In the genomic region with DNA sequence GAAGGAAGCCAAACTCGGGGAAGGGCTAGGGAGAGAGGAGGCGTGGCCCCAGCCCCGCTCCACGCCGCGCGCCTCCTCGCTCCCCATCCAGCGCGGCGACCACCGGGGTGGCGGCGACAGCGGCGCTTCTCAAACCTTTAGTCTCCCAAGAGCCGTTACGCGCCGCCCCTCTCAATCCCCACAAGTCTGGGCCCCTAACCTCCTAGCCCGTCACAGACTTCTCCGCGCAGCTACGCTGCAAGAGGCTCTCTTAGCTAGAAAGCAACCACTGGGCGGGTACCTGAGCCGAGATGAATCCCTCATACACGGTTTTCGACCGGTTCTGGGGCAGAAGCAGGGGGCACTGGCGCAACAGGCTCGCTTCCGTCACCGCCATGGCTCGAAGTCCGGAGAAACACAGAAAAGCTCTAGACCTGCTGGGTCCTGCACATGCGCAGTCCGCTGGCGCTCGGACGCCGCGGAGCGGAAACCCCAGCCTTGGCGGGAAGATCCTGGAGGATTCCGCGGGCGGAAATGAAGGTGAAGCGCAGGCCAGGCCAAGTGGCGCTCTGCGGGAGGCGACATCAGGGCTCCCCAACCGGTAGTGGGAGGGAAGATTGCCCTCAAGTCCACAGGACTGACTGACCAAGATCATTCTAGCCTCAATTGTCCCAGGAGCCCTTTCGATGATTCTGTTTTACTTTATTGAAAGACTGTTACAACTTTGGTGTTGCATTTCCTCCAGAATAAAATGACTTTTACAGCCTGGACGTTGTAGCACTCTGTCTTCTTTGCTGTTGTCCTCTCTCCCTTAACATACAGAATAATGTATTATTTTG, we compare ENCODE assay signal across 1 cellular context.
TF ChIP-seq lines count a peak whose summit lies in the region.

A gene (minus strand): TSS at position 388 of the 818 bp plus-strand sequence. CDS start 12 bp downstream, at position 376.

TF ChIP-seq in HepG2, 621 proteins besides CTCF, POLR2A, EP300 and RAD21 (continued from another document and continues in another):
- TF ChIP-seq, protein P1, sequence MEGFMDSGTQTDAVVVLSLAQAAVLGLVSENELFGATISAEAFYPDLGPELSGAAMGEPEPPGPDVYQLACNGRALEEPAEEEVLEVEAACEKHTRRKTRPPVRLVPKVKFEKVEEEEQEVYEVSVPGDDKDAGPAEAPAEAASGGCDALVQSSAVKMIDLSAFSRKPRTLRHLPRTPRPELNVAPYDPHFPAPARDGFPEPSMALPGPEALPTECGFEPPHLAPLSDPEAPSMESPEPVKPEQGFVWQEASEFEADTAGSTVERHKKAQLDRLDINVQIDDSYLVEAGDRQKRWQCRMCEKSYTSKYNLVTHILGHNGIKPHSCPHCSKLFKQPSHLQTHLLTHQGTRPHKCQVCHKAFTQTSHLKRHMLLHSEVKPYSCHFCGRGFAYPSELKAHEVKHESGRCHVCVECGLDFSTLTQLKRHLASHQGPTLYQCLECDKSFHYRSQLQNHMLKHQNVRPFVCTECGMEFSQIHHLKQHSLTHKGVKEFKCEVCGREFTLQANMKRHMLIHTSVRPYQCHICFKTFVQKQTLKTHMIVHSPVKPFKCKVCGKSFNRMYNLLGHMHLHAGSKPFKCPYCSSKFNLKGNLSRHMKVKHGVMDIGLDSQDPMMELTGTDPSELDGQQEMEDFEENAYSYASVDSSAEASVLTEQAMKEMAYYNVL (CRISPR knock-in tag; IDR thresholded peaks at IDR 0.05; ENCODE audit: borderline replicate concordance) = peak; percentile 78; the same call in 1 of the 2 replicates
- TF ChIP-seq HNRNPUL1 (IDR thresholded peaks at IDR 0.05; ENCODE audit: low read depth, low read length) (no peak), ZNF777 (CRISPR knock-in tag; IDR thresholded peaks at IDR 0.05) (peak; percentile 71), TEAD3 (CRISPR knock-in tag; optimal IDR thresholded peaks at IDR 0.05; ENCODE audit: borderline replicate concordance) (peak; percentile 73), ATF1 (CRISPR knock-in tag; IDR thresholded peaks at IDR 0.05) (0 out of 2 replicates have a peak, but pooled peaks have one; percentile 54), ELF1 (CRISPR knock-in tag; IDR thresholded peaks at IDR 0.05) (peak; percentile 88), ZNF563 (CRISPR knock-in tag; IDR thresholded peaks at IDR 0.05) (peak; percentile 97), SRSF1 (optimal IDR thresholded peaks at IDR 0.05; ENCODE audit: low read depth, low read length) (peak; percentile 93), GPN1 (CRISPR knock-in tag; IDR thresholded peaks at IDR 0.05; ENCODE audit: borderline replicate concordance) (no peak), TOE1 (CRISPR knock-in tag; IDR thresholded peaks at IDR 0.05) (peak; percentile 79; the same call in 1 of the 2 replicates), ZNF143 (CRISPR knock-in tag; IDR thresholded peaks at IDR 0.05) (peak; percentile 64), ZBTB38 (CRISPR knock-in tag; IDR thresholded peaks at IDR 0.05) (peak; percentile 90), U2AF1 (optimal IDR thresholded peaks at IDR 0.05; ENCODE audit: low read depth, low read length) (peak; percentile 91), NPAS2 (CRISPR knock-in tag; IDR thresholded peaks at IDR 0.05; ENCODE audit: borderline replicate concordance) (no peak), ZNF776 (CRISPR knock-in tag; IDR thresholded peaks at IDR 0.05) (peak; percentile 84), MTF1 (CRISPR knock-in tag; IDR thresholded peaks at IDR 0.05) (peak; percentile 57; the same call in 1 of the 2 replicates), ZNF562 (CRISPR knock-in tag; IDR thresholded peaks at IDR 0.05; ENCODE audit: borderline replicate concordance) (peak; percentile 93), ARNT2 (CRISPR knock-in tag; IDR thresholded peaks at IDR 0.05; ENCODE audit: low read depth) (peak; percentile 99), SMAD1 (CRISPR knock-in tag; IDR thresholded peaks at IDR 0.05; ENCODE audit: borderline replicate concordance, low read depth) (peak; percentile 85), GATAD2A (CRISPR knock-in tag; IDR thresholded peaks at IDR 0.05) (peak; percentile 69)
- TF ChIP-seq, protein P2, sequence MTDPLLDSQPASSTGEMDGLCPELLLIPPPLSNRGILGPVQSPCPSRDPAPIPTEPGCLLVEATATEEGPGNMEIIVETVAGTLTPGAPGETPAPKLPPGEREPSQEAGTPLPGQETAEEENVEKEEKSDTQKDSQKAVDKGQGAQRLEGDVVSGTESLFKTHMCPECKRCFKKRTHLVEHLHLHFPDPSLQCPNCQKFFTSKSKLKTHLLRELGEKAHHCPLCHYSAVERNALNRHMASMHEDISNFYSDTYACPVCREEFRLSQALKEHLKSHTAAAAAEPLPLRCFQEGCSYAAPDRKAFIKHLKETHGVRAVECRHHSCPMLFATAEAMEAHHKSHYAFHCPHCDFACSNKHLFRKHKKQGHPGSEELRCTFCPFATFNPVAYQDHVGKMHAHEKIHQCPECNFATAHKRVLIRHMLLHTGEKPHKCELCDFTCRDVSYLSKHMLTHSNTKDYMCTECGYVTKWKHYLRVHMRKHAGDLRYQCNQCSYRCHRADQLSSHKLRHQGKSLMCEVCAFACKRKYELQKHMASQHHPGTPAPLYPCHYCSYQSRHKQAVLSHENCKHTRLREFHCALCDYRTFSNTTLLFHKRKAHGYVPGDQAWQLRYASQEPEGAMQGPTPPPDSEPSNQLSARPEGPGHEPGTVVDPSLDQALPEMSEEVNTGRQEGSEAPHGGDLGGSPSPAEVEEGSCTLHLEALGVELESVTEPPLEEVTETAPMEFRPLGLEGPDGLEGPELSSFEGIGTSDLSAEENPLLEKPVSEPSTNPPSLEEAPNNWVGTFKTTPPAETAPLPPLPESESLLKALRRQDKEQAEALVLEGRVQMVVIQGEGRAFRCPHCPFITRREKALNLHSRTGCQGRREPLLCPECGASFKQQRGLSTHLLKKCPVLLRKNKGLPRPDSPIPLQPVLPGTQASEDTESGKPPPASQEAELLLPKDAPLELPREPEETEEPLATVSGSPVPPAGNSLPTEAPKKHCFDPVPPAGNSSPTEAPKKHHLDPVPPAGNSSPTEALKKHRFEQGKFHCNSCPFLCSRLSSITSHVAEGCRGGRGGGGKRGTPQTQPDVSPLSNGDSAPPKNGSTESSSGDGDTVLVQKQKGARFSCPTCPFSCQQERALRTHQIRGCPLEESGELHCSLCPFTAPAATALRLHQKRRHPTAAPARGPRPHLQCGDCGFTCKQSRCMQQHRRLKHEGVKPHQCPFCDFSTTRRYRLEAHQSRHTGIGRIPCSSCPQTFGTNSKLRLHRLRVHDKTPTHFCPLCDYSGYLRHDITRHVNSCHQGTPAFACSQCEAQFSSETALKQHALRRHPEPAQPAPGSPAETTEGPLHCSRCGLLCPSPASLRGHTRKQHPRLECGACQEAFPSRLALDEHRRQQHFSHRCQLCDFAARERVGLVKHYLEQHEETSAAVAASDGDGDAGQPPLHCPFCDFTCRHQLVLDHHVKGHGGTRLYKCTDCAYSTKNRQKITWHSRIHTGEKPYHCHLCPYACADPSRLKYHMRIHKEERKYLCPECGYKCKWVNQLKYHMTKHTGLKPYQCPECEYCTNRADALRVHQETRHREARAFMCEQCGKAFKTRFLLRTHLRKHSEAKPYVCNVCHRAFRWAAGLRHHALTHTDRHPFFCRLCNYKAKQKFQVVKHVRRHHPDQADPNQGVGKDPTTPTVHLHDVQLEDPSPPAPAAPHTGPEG (CRISPR knock-in tag; IDR thresholded peaks at IDR 0.05) = peak; percentile 95
- TF ChIP-seq, protein P3, sequence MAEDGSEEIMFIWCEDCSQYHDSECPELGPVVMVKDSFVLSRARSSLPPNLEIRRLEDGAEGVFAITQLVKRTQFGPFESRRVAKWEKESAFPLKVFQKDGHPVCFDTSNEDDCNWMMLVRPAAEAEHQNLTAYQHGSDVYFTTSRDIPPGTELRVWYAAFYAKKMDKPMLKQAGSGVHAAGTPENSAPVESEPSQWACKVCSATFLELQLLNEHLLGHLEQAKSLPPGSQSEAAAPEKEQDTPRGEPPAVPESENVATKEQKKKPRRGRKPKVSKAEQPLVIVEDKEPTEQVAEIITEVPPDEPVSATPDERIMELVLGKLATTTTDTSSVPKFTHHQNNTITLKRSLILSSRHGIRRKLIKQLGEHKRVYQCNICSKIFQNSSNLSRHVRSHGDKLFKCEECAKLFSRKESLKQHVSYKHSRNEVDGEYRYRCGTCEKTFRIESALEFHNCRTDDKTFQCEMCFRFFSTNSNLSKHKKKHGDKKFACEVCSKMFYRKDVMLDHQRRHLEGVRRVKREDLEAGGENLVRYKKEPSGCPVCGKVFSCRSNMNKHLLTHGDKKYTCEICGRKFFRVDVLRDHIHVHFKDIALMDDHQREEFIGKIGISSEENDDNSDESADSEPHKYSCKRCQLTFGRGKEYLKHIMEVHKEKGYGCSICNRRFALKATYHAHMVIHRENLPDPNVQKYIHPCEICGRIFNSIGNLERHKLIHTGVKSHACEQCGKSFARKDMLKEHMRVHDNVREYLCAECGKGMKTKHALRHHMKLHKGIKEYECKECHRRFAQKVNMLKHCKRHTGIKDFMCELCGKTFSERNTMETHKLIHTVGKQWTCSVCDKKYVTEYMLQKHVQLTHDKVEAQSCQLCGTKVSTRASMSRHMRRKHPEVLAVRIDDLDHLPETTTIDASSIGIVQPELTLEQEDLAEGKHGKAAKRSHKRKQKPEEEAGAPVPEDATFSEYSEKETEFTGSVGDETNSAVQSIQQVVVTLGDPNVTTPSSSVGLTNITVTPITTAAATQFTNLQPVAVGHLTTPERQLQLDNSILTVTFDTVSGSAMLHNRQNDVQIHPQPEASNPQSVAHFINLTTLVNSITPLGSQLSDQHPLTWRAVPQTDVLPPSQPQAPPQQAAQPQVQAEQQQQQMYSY (CRISPR knock-in tag; IDR thresholded peaks at IDR 0.05) = no peak; the same call in 1 of the 2 replicates
- TF ChIP-seq, protein P4, sequence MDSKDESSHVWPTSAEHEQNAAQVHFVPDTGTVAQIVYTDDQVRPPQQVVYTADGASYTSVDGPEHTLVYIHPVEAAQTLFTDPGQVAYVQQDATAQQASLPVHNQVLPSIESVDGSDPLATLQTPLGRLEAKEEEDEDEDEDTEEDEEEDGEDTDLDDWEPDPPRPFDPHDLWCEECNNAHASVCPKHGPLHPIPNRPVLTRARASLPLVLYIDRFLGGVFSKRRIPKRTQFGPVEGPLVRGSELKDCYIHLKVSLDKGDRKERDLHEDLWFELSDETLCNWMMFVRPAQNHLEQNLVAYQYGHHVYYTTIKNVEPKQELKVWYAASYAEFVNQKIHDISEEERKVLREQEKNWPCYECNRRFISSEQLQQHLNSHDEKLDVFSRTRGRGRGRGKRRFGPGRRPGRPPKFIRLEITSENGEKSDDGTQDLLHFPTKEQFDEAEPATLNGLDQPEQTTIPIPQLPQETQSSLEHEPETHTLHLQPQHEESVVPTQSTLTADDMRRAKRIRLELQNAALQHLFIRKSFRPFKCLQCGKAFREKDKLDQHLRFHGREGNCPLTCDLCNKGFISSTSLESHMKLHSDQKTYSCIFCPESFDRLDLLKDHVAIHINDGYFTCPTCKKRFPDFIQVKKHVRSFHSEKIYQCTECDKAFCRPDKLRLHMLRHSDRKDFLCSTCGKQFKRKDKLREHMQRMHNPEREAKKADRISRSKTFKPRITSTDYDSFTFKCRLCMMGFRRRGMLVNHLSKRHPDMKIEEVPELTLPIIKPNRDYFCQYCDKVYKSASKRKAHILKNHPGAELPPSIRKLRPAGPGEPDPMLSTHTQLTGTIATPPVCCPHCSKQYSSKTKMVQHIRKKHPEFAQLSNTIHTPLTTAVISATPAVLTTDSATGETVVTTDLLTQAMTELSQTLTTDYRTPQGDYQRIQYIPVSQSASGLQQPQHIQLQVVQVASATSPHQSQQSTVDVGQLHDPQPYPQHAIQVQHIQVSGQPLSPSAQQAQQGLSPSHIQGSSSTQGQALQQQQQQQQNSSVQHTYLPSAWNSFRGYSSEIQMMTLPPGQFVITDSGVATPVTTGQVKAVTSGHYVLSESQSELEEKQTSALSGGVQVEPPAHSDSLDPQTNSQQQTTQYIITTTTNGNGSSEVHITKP (CRISPR knock-in tag; IDR thresholded peaks at IDR 0.05; ENCODE audit: low read depth) = peak; percentile 82; the same call in 1 of the 2 replicates
- TF ChIP-seq, protein P5, sequence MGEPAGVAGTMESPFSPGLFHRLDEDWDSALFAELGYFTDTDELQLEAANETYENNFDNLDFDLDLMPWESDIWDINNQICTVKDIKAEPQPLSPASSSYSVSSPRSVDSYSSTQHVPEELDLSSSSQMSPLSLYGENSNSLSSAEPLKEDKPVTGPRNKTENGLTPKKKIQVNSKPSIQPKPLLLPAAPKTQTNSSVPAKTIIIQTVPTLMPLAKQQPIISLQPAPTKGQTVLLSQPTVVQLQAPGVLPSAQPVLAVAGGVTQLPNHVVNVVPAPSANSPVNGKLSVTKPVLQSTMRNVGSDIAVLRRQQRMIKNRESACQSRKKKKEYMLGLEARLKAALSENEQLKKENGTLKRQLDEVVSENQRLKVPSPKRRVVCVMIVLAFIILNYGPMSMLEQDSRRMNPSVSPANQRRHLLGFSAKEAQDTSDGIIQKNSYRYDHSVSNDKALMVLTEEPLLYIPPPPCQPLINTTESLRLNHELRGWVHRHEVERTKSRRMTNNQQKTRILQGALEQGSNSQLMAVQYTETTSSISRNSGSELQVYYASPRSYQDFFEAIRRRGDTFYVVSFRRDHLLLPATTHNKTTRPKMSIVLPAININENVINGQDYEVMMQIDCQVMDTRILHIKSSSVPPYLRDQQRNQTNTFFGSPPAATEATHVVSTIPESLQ (CRISPR knock-in tag; conservative IDR thresholded peaks at IDR 0.05) = 0 out of 2 replicates have a peak, but pooled peaks have one; percentile 51
- TF ChIP-seq, protein P6, sequence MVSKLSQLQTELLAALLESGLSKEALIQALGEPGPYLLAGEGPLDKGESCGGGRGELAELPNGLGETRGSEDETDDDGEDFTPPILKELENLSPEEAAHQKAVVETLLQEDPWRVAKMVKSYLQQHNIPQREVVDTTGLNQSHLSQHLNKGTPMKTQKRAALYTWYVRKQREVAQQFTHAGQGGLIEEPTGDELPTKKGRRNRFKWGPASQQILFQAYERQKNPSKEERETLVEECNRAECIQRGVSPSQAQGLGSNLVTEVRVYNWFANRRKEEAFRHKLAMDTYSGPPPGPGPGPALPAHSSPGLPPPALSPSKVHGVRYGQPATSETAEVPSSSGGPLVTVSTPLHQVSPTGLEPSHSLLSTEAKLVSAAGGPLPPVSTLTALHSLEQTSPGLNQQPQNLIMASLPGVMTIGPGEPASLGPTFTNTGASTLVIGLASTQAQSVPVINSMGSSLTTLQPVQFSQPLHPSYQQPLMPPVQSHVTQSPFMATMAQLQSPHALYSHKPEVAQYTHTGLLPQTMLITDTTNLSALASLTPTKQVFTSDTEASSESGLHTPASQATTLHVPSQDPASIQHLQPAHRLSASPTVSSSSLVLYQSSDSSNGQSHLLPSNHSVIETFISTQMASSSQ (IDR thresholded peaks at IDR 0.05; ENCODE audit: low read depth) = no peak
- TF ChIP-seq, protein P6 (CRISPR knock-in tag; IDR thresholded peaks at IDR 0.05; ENCODE audit: borderline replicate concordance) = peak; percentile 79; the same call in 1 of the 2 replicates
